Comparison of ENCODE assay signal across 1 cellular context in genomic region chr21:37537391-37537996, GRCh38.
TF ChIP-seq lines count a peak whose summit lies in the region.

No MANE protein-coding gene starts in this region.

TF ChIP-seq in K562, 482 proteins besides CTCF, POLR2A, EP300 and RAD21 (continued from another document and continues in another):
- TF ChIP-seq, protein P1, sequence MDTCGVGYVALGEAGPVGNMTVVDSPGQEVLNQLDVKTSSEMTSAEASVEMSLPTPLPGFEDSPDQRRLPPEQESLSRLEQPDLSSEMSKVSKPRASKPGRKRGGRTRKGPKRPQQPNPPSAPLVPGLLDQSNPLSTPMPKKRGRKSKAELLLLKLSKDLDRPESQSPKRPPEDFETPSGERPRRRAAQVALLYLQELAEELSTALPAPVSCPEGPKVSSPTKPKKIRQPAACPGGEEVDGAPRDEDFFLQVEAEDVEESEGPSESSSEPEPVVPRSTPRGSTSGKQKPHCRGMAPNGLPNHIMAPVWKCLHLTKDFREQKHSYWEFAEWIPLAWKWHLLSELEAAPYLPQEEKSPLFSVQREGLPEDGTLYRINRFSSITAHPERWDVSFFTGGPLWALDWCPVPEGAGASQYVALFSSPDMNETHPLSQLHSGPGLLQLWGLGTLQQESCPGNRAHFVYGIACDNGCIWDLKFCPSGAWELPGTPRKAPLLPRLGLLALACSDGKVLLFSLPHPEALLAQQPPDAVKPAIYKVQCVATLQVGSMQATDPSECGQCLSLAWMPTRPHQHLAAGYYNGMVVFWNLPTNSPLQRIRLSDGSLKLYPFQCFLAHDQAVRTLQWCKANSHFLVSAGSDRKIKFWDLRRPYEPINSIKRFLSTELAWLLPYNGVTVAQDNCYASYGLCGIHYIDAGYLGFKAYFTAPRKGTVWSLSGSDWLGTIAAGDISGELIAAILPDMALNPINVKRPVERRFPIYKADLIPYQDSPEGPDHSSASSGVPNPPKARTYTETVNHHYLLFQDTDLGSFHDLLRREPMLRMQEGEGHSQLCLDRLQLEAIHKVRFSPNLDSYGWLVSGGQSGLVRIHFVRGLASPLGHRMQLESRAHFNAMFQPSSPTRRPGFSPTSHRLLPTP (IDR thresholded peaks at IDR 0.05; ENCODE audit: borderline replicate concordance, extremely low read depth, insufficient read length) = no peak
- TF ChIP-seq FUS (optimal IDR thresholded peaks at IDR 0.05; ENCODE audit: low read depth, low read length) (no peak), ZNF76 (CRISPR knock-in tag; IDR thresholded peaks at IDR 0.05; ENCODE audit: borderline replicate concordance) (no peak), CEBPB (tag; IDR thresholded peaks at IDR 0.05) (0 out of 2 replicates have a peak, but pooled peaks have one; percentile 9), CLOCK (CRISPR knock-in tag; IDR thresholded peaks at IDR 0.05; ENCODE audit: borderline replicate concordance) (no peak), TAF9B (IDR thresholded peaks at IDR 0.05; ENCODE audit: partially characterized antibody) (no peak), ZNF133 (CRISPR knock-in tag; IDR thresholded peaks at IDR 0.05) (no peak), RBM39 (optimal IDR thresholded peaks at IDR 0.05; ENCODE audit: low read depth, low read length) (no peak), KDM4B (IDR thresholded peaks at IDR 0.05; ENCODE audit: borderline replicate concordance in 2 of 2, low read depth in 1 of 2) (no peak), ZHX1 (conservative IDR thresholded peaks at IDR 0.05; ENCODE audit: low read length) (no peak), PML (IDR thresholded peaks at IDR 0.05; ENCODE audit: low read length) (no peak), TCF7L2 (IDR thresholded peaks at IDR 0.05; ENCODE audit: low read depth, low read length) (no peak), ZNF695 (CRISPR knock-in tag; IDR thresholded peaks at IDR 0.05) (peak; percentile 36; the same call in 1 of the 2 replicates), CEBPG (CRISPR knock-in tag; IDR thresholded peaks at IDR 0.05) (peak; percentile 52), CEBPG (tag; conservative IDR thresholded peaks at IDR 0.05 in 1 of 2, IDR thresholded peaks at IDR 0.05 in 1 of 2) (peak in 1 of 2 experiments; percentile 24; a peak in 1 of 4 replicates), HMG20B (CRISPR knock-in tag; IDR thresholded peaks at IDR 0.05) (no peak), HDGF (IDR thresholded peaks at IDR 0.05) (no peak), ID3 (CRISPR knock-in tag; IDR thresholded peaks at IDR 0.05) (no peak), ID3 (tag; IDR thresholded peaks at IDR 0.05) (peak; percentile 77), TSHZ1 (CRISPR knock-in tag; IDR thresholded peaks at IDR 0.05) (no peak), CHD1 (IDR thresholded peaks at IDR 0.05; ENCODE audit: low read length) (no peak), POLR2G (IDR thresholded peaks at IDR 0.05; ENCODE audit: low read depth, low read length) (no peak), ZNF512 (tag; IDR thresholded peaks at IDR 0.05) (no peak), ZNF561 (CRISPR knock-in tag; conservative IDR thresholded peaks at IDR 0.05) (no peak), ZFP30 (CRISPR knock-in tag; IDR thresholded peaks at IDR 0.05; ENCODE audit: borderline replicate concordance) (no peak), ZNF12 (CRISPR knock-in tag; IDR thresholded peaks at IDR 0.05) (no peak), LARP7 (IDR thresholded peaks at IDR 0.05) (no peak), ZBTB17 (CRISPR knock-in tag; IDR thresholded peaks at IDR 0.05) (0 out of 2 replicates have a peak, but pooled peaks have one; percentile 33), ZNF766 (CRISPR knock-in tag; conservative IDR thresholded peaks at IDR 0.05) (no peak), MECOM (CRISPR knock-in tag; IDR thresholded peaks at IDR 0.05) (no peak), BACH1 (tag; IDR thresholded peaks at IDR 0.05) (no peak), HNRNPL (IDR thresholded peaks at IDR 0.05; ENCODE audit: low read depth, low read length) (no peak), RBFOX2 (IDR thresholded peaks at IDR 0.05; ENCODE audit: low read depth, low read length) (no peak), TFE3 (CRISPR knock-in tag; IDR thresholded peaks at IDR 0.05) (no peak), GATAD2B (IDR thresholded peaks at IDR 0.05; ENCODE audit: borderline replicate concordance) (no peak), ADNP (tag; IDR thresholded peaks at IDR 0.05) (no peak; the same call in 1 of the 2 replicates), HIVEP1 (CRISPR knock-in tag; IDR thresholded peaks at IDR 0.05) (no peak), ZNF644 (tag; IDR thresholded peaks at IDR 0.05; ENCODE audit: low read depth) (peak; percentile 53; the same call in 1 of the 2 replicates), PCBP1 (IDR thresholded peaks at IDR 0.05; ENCODE audit: low read depth, low read length, poor library complexity, severe bottlenecking) (no peak), ATF1 (CRISPR knock-in tag; IDR thresholded peaks at IDR 0.05) (no peak), ATF1 (tag; IDR thresholded peaks at IDR 0.05) (0 out of 2 replicates have a peak, but pooled peaks have one; percentile 1), CGGBP1 (CRISPR knock-in tag; IDR thresholded peaks at IDR 0.05) (no peak)
- TF ChIP-seq, protein P2, sequence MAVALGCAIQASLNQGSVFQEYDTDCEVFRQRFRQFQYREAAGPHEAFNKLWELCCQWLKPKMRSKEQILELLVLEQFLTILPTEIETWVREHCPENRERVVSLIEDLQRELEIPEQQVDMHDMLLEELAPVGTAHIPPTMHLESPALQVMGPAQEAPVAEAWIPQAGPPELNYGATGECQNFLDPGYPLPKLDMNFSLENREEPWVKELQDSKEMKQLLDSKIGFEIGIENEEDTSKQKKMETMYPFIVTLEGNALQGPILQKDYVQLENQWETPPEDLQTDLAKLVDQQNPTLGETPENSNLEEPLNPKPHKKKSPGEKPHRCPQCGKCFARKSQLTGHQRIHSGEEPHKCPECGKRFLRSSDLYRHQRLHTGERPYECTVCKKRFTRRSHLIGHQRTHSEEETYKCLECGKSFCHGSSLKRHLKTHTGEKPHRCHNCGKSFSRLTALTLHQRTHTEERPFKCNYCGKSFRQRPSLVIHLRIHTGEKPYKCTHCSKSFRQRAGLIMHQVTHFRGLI (CRISPR knock-in tag; IDR thresholded peaks at IDR 0.05) = no peak
